8 cellular contexts compared by ENCODE assay signal in the genomic region with DNA sequence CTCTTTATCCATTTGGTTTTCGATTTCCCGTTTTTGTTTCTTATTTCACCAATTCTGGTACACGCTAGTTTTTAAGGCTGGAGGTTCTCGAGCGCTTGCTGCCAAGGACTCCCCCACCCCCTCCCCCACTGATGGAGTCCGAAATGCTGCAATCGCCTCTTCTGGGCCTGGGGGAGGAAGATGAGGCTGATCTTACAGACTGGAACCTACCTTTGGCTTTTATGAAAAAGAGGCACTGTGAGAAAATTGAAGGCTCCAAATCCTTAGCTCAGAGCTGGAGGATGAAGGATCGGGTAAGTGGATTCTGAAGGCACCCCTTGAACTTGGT. TPM values are rescaled to one million over a fixed set of nuclear protein-coding genes. Genes with fewer than 3 reads are reported as not detected.
DNase-seq lines count a peak whose midpoint lies in the region; FAIRE-seq and TF ChIP-seq lines count a peak whose summit lies in the region.

No MANE protein-coding gene starts in this region.

- H3K4me3 ChIP-seq in iPS-18c (ENCODE audit: insufficient read depth, low read depth, low read length) (peak overlapping the region; percentile 92), stomach (peak overlapping the region; percentile 94 to 100 (median 96))

- H3K36me3 Mint-ChIP-seq in T-helper 2 cell treated with Interferon-gamma antibody and Interleukin-4, amounts not matched to agents 5 μg/mL and 100 μg/mL, for 36 hours (ENCODE audit: low read depth), result peaks cover 4% of the 10 kb centered on the region
- no peaks in the 10 kb centered on the region for H3K36me3 Mint-ChIP-seq in activated CD4-positive, alpha-beta memory T cell treated with anti-CD3 and anti-CD28 coated beads, Interleukin-2, amount 10 ng/mL, durations not matched to agents 7 days and 5 days (ENCODE audit: low read depth)

- TF ChIP-seq POLR2A in stomach (IDR thresholded peaks at IDR 0.05), result no peak

- peaks cover 0 to 19% (median 0%) of the 10 kb centered on the region in 3 donors for H3K27me3 ChIP-seq in stomach

- 4 to 6% (median 5%) methylated on average over 8 of the region's 8 CpGs for WGBS in stomach, 5 donors

- H3K4me1 Mint-ChIP-seq in T-helper 2 cell treated with Interferon-gamma antibody and Interleukin-4, amounts not matched to agents 5 μg/mL and 100 μg/mL, for 36 hours (ENCODE audit: low read depth), result peaks cover 24% of the 10 kb centered on the region
- peaks cover 36% of the 10 kb centered on the region for H3K4me1 Mint-ChIP-seq in activated CD4-positive, alpha-beta memory T cell treated with anti-CD3 and anti-CD28 coated beads, Interleukin-2, amount 10 ng/mL, durations not matched to agents 7 days and 5 days

- H3K27ac ChIP-seq in stomach, result peak overlapping the region in 3 of 5 donors; percentile 78 to 85 (median 79)

- H3K4me1 ChIP-seq in stomach, result peaks cover 17 to 51% (median 39%) of the 10 kb centered on the region in 4 donors

- peak overlapping the region; percentile 91 for H3K27ac Mint-ChIP-seq in T-helper 2 cell treated with Interferon-gamma antibody and Interleukin-4, amounts not matched to agents 5 μg/mL and 100 μg/mL, for 36 hours
- peak overlapping the region; percentile 78 for H3K27ac Mint-ChIP-seq in activated CD4-positive, alpha-beta memory T cell treated with anti-CD3 and anti-CD28 coated beads, Interleukin-2, amount 10 ng/mL, durations not matched to agents 7 days and 5 days

- H3K27me3 Mint-ChIP-seq in T-helper 2 cell treated with Interferon-gamma antibody and Interleukin-4, amounts not matched to agents 5 μg/mL and 100 μg/mL, for 36 hours (ENCODE audit: low read depth), result no peaks in the 10 kb centered on the region
- H3K27me3 Mint-ChIP-seq in activated CD4-positive, alpha-beta memory T cell treated with anti-CD3 and anti-CD28 coated beads, Interleukin-2, amount 10 ng/mL, durations not matched to agents 7 days and 5 days, result peaks cover 8% of the 10 kb centered on the region

- TF ChIP-seq CTCF in stomach (IDR thresholded peaks at IDR 0.05), result no peak

- intact Hi-C loops in stomach (cut with DNase I; ENCODE audit: low total_unique reads), result no loop called here

- TF ChIP-seq EP300 in stomach (IDR thresholded peaks at IDR 0.05), result no peak

- DNase-seq in T-helper 2 cell treated with Interferon-gamma antibody and Interleukin-4, amounts not matched to agents 5 μg/mL and 100 μg/mL, for 36 hours (ENCODE audit: low spot score), result no peak
- DNase-seq in T-helper 2 cell, result no peak
- no peak for DNase-seq in activated CD4-positive, alpha-beta memory T cell treated with anti-CD3 and anti-CD28 coated beads, Interleukin-2, amount 10 ng/mL, durations not matched to agents 7 days and 5 days
- DNase-seq in stomach, result no peak
- DNase-seq in RCC 7860 (ENCODE audit: low spot score), result no peak
- DNase-seq in islet precursor cell, result no peak
- DNase-seq in NCI-H748 treated with DMSO at 0.1 percent for 48 hours (lab: John Stamatoyannopoulos, UW), result no peak

- POLR2A ChIA-PET in activated CD4-positive, alpha-beta memory T cell treated with anti-CD3 and anti-CD28 coated beads, Interleukin-2, amount 10 ng/mL, durations not matched to agents 7 days and 5 days (lab: Charles Lee), result interaction anchor here (1.0 to 3.2 kb wide), 10 partner anchors 10 to 356 kb away, joined by 3 to 27 read pairs (median 4); no protein-coding TSS in a partner anchor

- H3K4me3 Mint-ChIP-seq in T-helper 2 cell treated with Interferon-gamma antibody and Interleukin-4, amounts not matched to agents 5 μg/mL and 100 μg/mL, for 36 hours, result peak overlapping the region; percentile 92
- H3K4me3 Mint-ChIP-seq in activated CD4-positive, alpha-beta memory T cell treated with anti-CD3 and anti-CD28 coated beads, Interleukin-2, amount 10 ng/mL, durations not matched to agents 7 days and 5 days, result peak overlapping the region; percentile 87

- no peak for FAIRE-seq in RCC 7860 (lab: Jason Lieb, UNC)

- H3K9me3 ChIP-seq in iPS-18c (ENCODE audit: control insufficient read depth, insufficient read depth, low read length) (no peaks in the 10 kb centered on the region), stomach (no peaks in the 10 kb centered on the region)

- CTCF ChIA-PET in activated CD4-positive, alpha-beta memory T cell treated with anti-CD3 and anti-CD28 coated beads, Interleukin-2, amount 10 ng/mL, durations not matched to agents 7 days and 5 days (lab: Charles Lee), result interaction anchor here (1.3 kb wide), 1 partner anchor 220 kb away, joined by 3 read pairs; no protein-coding TSS in a partner anchor

- no peaks in the 10 kb centered on the region for H3K9me3 Mint-ChIP-seq in T-helper 2 cell treated with Interferon-gamma antibody and Interleukin-4, amounts not matched to agents 5 μg/mL and 100 μg/mL, for 36 hours
- H3K9me3 Mint-ChIP-seq in activated CD4-positive, alpha-beta memory T cell treated with anti-CD3 and anti-CD28 coated beads, Interleukin-2, amount 10 ng/mL, durations not matched to agents 7 days and 5 days, result no peaks in the 10 kb centered on the region

- no peaks in the 10 kb centered on the region for H3K36me3 ChIP-seq in stomach

RNA-seq across cellular contexts. Expression of a gene that starts 0.8 kb away (rescaled TPM):
- 10 to 100 TPM; 88.9 to 91.8 TPM for total RNA-seq in activated CD4-positive, alpha-beta memory T cell treated with anti-CD3 and anti-CD28 coated beads, Interleukin-2, amount 10 ng/mL, durations not matched to agents 7 days and 5 days
- 100 to 1,000 TPM in 1 of 5 donors, 10 to 100 TPM in 4; 14.0 to 103 (median 25.5) TPM for total RNA-seq in stomach
- polyA plus RNA-seq in stomach, result 1 to 10 TPM; 3.8 to 7.3 (median 7.1) TPM
